In the genomic region with DNA sequence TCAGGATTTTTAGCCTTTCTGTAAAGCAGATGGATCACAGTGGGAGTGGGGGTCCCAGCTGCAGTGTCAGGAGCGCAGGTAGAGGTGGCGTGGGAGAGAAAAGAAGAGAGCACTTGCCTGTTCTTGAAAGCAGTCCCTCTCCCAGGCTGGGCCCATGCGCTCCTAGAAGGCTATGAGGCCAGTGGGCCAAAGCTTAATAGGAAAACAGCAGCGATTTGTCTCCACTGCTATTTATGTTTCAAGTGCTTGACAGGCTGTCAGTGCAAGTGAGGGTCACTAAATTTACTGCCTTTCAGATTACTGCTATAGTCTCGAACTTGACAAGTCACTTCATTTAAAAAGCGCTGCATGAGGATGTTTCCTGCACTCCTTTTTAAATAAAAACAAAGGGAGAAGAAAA, we compare ENCODE assay signal across 16 cellular contexts.
DNase-seq lines count a peak whose midpoint lies in the region; ATAC-seq and TF ChIP-seq lines count a peak whose summit lies in the region.
"Had no signal": no experiment of that assay in that cellular context is flagged by ENCODE, and none has a peak within 500 bp of the region (broad histone marks: within the 10 kb centered on the region; RNA-seq: fewer than 3 reads in every experiment).

No MANE protein-coding gene starts in this region.

- H3K4me2 ChIP-seq in GM23338: peak overlapping the region; percentile 70

- H3K4me3 ChIP-seq in GM23338 (peak overlapping the region; percentile 31), HUES48 (ENCODE audit: low read depth, low read length) (no peak overlapping the region; the same call in 1 of the 2 replicates), WERI-Rb-1 (ENCODE audit: low read depth, low read length) (no peak overlapping the region), iPS-20b (ENCODE audit: low read length) (peak overlapping the region; percentile 35; the same call in 1 of the 2 replicates)
- H3K4me3 ChIP-seq: SJCRH30 had no signal

- H3K9ac ChIP-seq in HUES48 (ENCODE audit: low read depth, low read length) (no peak overlapping the region), iPS-20b (ENCODE audit: low read depth, low read length) (no peak overlapping the region)

- H3K36me3 Mint-ChIP-seq in GM23338 (ENCODE audit: low read depth): no peaks in the 10 kb centered on the region
- H3K36me3 Mint-ChIP-seq: CD4-positive, alpha-beta memory T cell had no signal

- ATAC-seq in GM23338 (peak; percentile 29), HG03439 (IDR thresholded peaks at IDR 0.05; ENCODE audit: unreplicated experiment) (no peak)
- ATAC-seq: PC-3 had no signal

- peak; percentile 57 for DNase-seq in GM23338 (ENCODE audit: low spot score)
- DNase-seq in WERI-Rb-1: peak; percentile 16
- DNase-seq in UCSD-AML1 (lab: John Stamatoyannopoulos, UW; ENCODE audit: unreplicated experiment): no peak
- DNase-seq in NOMO-1 treated with dmso at 0.1 percent for 144 hours (lab: John Stamatoyannopoulos, UW; ENCODE audit: unreplicated experiment): no peak
- DNase-seq: Calu3; CD4-positive, alpha-beta memory T cell; DMS53; H7; NCI-H2029; NCI-H526; PC-3; SJCRH30 had no signal

- peaks cover 72% of the 10 kb centered on the region for H3K4me1 Mint-ChIP-seq in GM23338
- H3K4me1 Mint-ChIP-seq: CD4-positive, alpha-beta memory T cell had no signal

- peak overlapping the region; percentile 70; the same call in 1 of the 2 replicates for H3K27ac Mint-ChIP-seq in GM23338
- H3K27ac Mint-ChIP-seq: CD4-positive, alpha-beta memory T cell had no signal

- H3F3A ChIP-seq in GM23338 (replicated peaks; ENCODE audit: low read depth): no peaks in the 10 kb centered on the region; the same call in 1 of the 2 replicates

- no peaks in the 10 kb centered on the region for H3K36me3 ChIP-seq in GM23338 (ENCODE audit: insufficient read depth)
- no peaks in the 10 kb centered on the region for H3K36me3 ChIP-seq in HUES48 (ENCODE audit: control insufficient read depth, insufficient read depth, low read length)
- H3K36me3 ChIP-seq in WERI-Rb-1: no peaks in the 10 kb centered on the region
- H3K36me3 ChIP-seq in iPS-20b (ENCODE audit: insufficient read depth, low read depth, low read length): no peaks in the 10 kb centered on the region
- H3K36me3 ChIP-seq: SJCRH30 had no signal

- no peaks in the 10 kb centered on the region for H3K9me2 ChIP-seq in GM23338 (ENCODE audit: insufficient read depth)

- no peak overlapping the region for H3K27ac ChIP-seq in GM23338 (ENCODE audit: low read depth)
- H3K27ac ChIP-seq in HUES48 (ENCODE audit: low read depth, low read length): peak overlapping the region; percentile 79
- peak overlapping the region; percentile 45 for H3K27ac ChIP-seq in WERI-Rb-1
- no peak overlapping the region for H3K27ac ChIP-seq in iPS-20b (ENCODE audit: low read length)
- H3K27ac ChIP-seq: RWPE1, SJCRH30 had no signal

- peaks cover 1% of the 10 kb centered on the region for H3K27me3 Mint-ChIP-seq in GM23338 (ENCODE audit: insufficient read depth, low read depth, poor library complexity)

- H4K20me1 ChIP-seq in GM23338 (replicated peaks; ENCODE audit: insufficient read depth): no peaks in the 10 kb centered on the region

- H3K4me1 ChIP-seq in GM23338 (ENCODE audit: insufficient read depth) (peaks cover 63% of the 10 kb centered on the region), HUES48 (ENCODE audit: control insufficient read depth, insufficient read depth, low read length) (peaks cover 57% of the 10 kb centered on the region), iPS-20b (ENCODE audit: insufficient read depth, low read length) (peaks cover 49% of the 10 kb centered on the region)
- H3K4me1 ChIP-seq: SJCRH30 had no signal

- H3K9me3 ChIP-seq in HUES48 (ENCODE audit: control insufficient read depth, insufficient read depth, low read length) (no peaks in the 10 kb centered on the region), WERI-Rb-1 (ENCODE audit: severe bottlenecking) (no peaks in the 10 kb centered on the region), iPS-20b (ENCODE audit: insufficient read depth, low read depth, low read length) (no peaks in the 10 kb centered on the region)
- H3K9me3 ChIP-seq: SJCRH30 had no signal

- H3K27me3 ChIP-seq in GM23338 (ENCODE audit: insufficient read depth): no peaks in the 10 kb centered on the region
- H3K27me3 ChIP-seq in HUES48 (ENCODE audit: control insufficient read depth, insufficient read depth, low read length): no peaks in the 10 kb centered on the region
- no peaks in the 10 kb centered on the region for H3K27me3 ChIP-seq in WERI-Rb-1 (ENCODE audit: insufficient read depth, low read depth, severe bottlenecking)
- 0 out of 2 replicates have a peak, but pooled peaks cover 8% of the 10 kb centered on the region for H3K27me3 ChIP-seq in iPS-20b (ENCODE audit: insufficient read depth, low read length)
- H3K27me3 ChIP-seq: SJCRH30 had no signal

- H3K79me2 ChIP-seq in GM23338 (replicated peaks; ENCODE audit: insufficient read depth): no peaks in the 10 kb centered on the region

- H3K9me3 Mint-ChIP-seq in GM23338: no peaks in the 10 kb centered on the region

- H3K4me3 Mint-ChIP-seq in GM23338: peak overlapping the region; percentile 49
- H3K4me3 Mint-ChIP-seq: CD4-positive, alpha-beta memory T cell had no signal

- H2AFZ ChIP-seq in GM23338: no peak overlapping the region

- TF ChIP-seq CTCF in GM23338 (conservative IDR thresholded peaks at IDR 0.05; ENCODE audit: low read depth in 2 of 2): no peak
- TF ChIP-seq CTCF in WERI-Rb-1 (IDR thresholded peaks at IDR 0.05; ENCODE audit: low read depth, low read length): no peak

TF ChIP-seq in GM23338, 12 proteins besides CTCF, POLR2A, EP300 and RAD21:
- TF ChIP-seq NANOG (IDR thresholded peaks at IDR 0.05; ENCODE audit: borderline replicate concordance): peak; percentile 36; the same call in 1 of the 2 replicates
- TF ChIP-seq STAT1 (IDR thresholded peaks at IDR 0.05; ENCODE audit: unreplicated experiment): no peak

Comparison
In these comparisons a context has a peak if more than half of its experiments do, and no peak if none do; other contexts are left out.
1. DNase-seq: peak in GM23338 (single experiment) and WERI-Rb-1 (single experiment); none in UCSD-AML1 (single experiment) and NOMO-1 treated with dmso at 0.1 percent for 144 hours (single experiment).
2. H3K27ac ChIP-seq: peak in HUES48 (single experiment) and WERI-Rb-1 (single experiment); none in GM23338 (single experiment) and iPS-20b (single experiment).
3. H3K4me3 ChIP-seq: peak in GM23338 (single experiment) and iPS-20b (single experiment); none in HUES48 (single experiment) and WERI-Rb-1 (single experiment).